ENCODE assay signal across 13 cellular contexts in genomic region chr10:113026679-113027078, GRCh38.
DNase-seq lines count a peak whose midpoint lies in the region; ATAC-seq, FAIRE-seq and TF ChIP-seq lines count a peak whose summit lies in the region.
"Had no signal": no experiment of that assay in that cellular context is flagged by ENCODE, and none has a peak within 500 bp of the region (broad histone marks: within the 10 kb centered on the region; RNA-seq: fewer than 3 reads in every experiment).

No MANE protein-coding gene starts in this region.

- no peak overlapping the region for H3K9ac ChIP-seq in HUES64 (ENCODE audit: low read depth, low read length)
- no peak overlapping the region for H3K9ac ChIP-seq in endothelial cell of umbilical vein (replicated peaks; ENCODE audit: extremely low read depth, insufficient read depth, low read length)
- no peak overlapping the region for H3K9ac ChIP-seq in trophoblast cell (ENCODE audit: low read length)

- peaks cover 44% of the 10 kb centered on the region for H3K4me1 ChIP-seq in HUES64 (ENCODE audit: insufficient read depth, low read length)
- peaks cover 23% of the 10 kb centered on the region for H3K4me1 ChIP-seq in endothelial cell of umbilical vein (ENCODE audit: control insufficient read depth, extremely low read depth, insufficient read depth, low read length)
- peaks cover 33 to 34% of the 10 kb centered on the region in 2 experiments for H3K4me1 ChIP-seq in trophoblast cell (ENCODE audit: control insufficient read depth in 1 of 2, insufficient read depth in 2 of 2, low read length in 2 of 2)

- H4K12ac ChIP-seq in trophoblast cell (ENCODE audit: low read depth, low read length), result no peak overlapping the region

- H3K27ac ChIP-seq in HUES64 (ENCODE audit: low read depth, low read length) (peak overlapping the region; percentile 42; the same call in 1 of the 2 replicates), endothelial cell of umbilical vein (ENCODE audit: insufficient read depth, low read depth, low read length) (no peak overlapping the region), trophoblast cell (ENCODE audit: low read depth, low read length) (peak overlapping the region; percentile 88)
- H3K27ac ChIP-seq: C4-2B had no signal

- no peak for ATAC-seq in GM21528 (IDR thresholded peaks at IDR 0.05; ENCODE audit: low FRiP score, unreplicated experiment)

- TF ChIP-seq POLR2A in endothelial cell of umbilical vein (IDR thresholded peaks at IDR 0.05; ENCODE audit: low read depth, low read length), result no peak

- peaks cover 26% of the 10 kb centered on the region for H3K79me1 ChIP-seq in trophoblast cell (ENCODE audit: low read length)

- 78% methylated on average over 4 of the region's 4 CpGs for WGBS in HUES64
- no CpG with 5 or more reads among the region's 4 CpGs for WGBS in trophoblast cell (ENCODE audit: extremely low coverage, insufficient coverage, insufficient read length)

- H3K4me3 ChIP-seq in AG10803 (ENCODE audit: low read length) (no peak overlapping the region), HUES64 (ENCODE audit: low read length) (no peak overlapping the region), endothelial cell of umbilical vein (replicated peaks in 1 of 3; ENCODE audit: insufficient read depth in 1 of 3, low read depth in 1 of 3, low read length in 3 of 3) (no peak overlapping the region), trophoblast cell (ENCODE audit: low read depth, low read length) (no peak overlapping the region)

- H3K27me3 ChIP-seq in HUES64 (ENCODE audit: insufficient read depth, low read length) (no peaks in the 10 kb centered on the region), endothelial cell of umbilical vein (ENCODE audit: control insufficient read depth in 2 of 2, insufficient read depth in 2 of 2, low read length in 2 of 2) (no peaks in the 10 kb centered on the region), trophoblast cell (ENCODE audit: insufficient read depth, low read length) (no peaks in the 10 kb centered on the region)

- H3K4me2 ChIP-seq in endothelial cell of umbilical vein (ENCODE audit: insufficient read depth, low read length), result no peak overlapping the region
- peak overlapping the region; percentile 5 for H3K4me2 ChIP-seq in trophoblast cell (ENCODE audit: low read length)

- dilution Hi-C loops in endothelial cell of umbilical vein (cut with MboI; ENCODE audit: extremely low pct_ligation_motif_present, low sequenced_read_pairs), result no loop called here

- peak overlapping the region; percentile 78 for H2BK5ac ChIP-seq in trophoblast cell (ENCODE audit: low read depth, low read length, poor library complexity)

- H2AFZ ChIP-seq in endothelial cell of umbilical vein (ENCODE audit: low read depth, low read length) (no peak overlapping the region), trophoblast cell (ENCODE audit: insufficient read depth, low read length, poor library complexity) (no peak overlapping the region)

- POLR2A ChIA-PET in endothelial cell of umbilical vein (lab: Charles Lee), result interaction anchor here (0.7 kb wide), 1 partner anchor 10 kb away, joined by 6 read pairs; no protein-coding TSS in a partner anchor

- intact Hi-C loops in endothelial cell of umbilical vein (cut with micrococcal nuclease), result loop anchor here (10.0 kb wide), 1 partner anchor 528 kb away; the partner anchor contains the start of gene HABP2

- peaks cover 9% of the 10 kb centered on the region for H4K20me1 ChIP-seq in endothelial cell of umbilical vein (replicated peaks; ENCODE audit: control insufficient read depth, extremely low read depth, insufficient read depth, low read length)

- peak; percentile 92 for DNase-seq in AG10803 (ENCODE audit: low read depth)
- DNase-seq in endothelial cell of umbilical vein (ENCODE audit: low read depth, low spot score), result peak; percentile 9
- no peak for DNase-seq in trophoblast cell
- no peak for DNase-seq in GM19238 (ENCODE audit: insufficient read length, low spot score)
- no peak for DNase-seq in NCI-H2196 (lab: John Stamatoyannopoulos, UW; ENCODE audit: unreplicated experiment)
- DNase-seq in GOT3 (lab: John Stamatoyannopoulos, UW), result no peak
- DNase-seq: GDM1, NCI-H1105 treated with DMSO at 0.1 percent for 48 hours, NCI-H524, Right ventricle myocardium superior had no signal

- H3K18ac ChIP-seq in trophoblast cell (ENCODE audit: low read length), result no peak overlapping the region

- BruUV-seq in endothelial cell of umbilical vein (replicated peaks; lab: Mats Ljungman, UMichigan), result no TSS peak

- no peak overlapping the region for H3K23ac ChIP-seq in trophoblast cell (ENCODE audit: low read length)

- CTCF ChIA-PET in endothelial cell of umbilical vein (lab: Charles Lee), result no interaction called here

- FAIRE-seq in endothelial cell of umbilical vein (lab: Jason Lieb, UNC), result no peak

- no peaks in the 10 kb centered on the region for H3K9me1 ChIP-seq in endothelial cell of umbilical vein (replicated peaks; ENCODE audit: control insufficient read depth, extremely low read depth, insufficient read depth, low read length)

- H3K14ac ChIP-seq in trophoblast cell (ENCODE audit: low read length), result peak overlapping the region; percentile 48

- peak overlapping the region; percentile 2 for H4K8ac ChIP-seq in trophoblast cell (ENCODE audit: low read depth, low read length)

- H3K36me3 ChIP-seq in HUES64 (ENCODE audit: insufficient read depth, low read length) (no peaks in the 10 kb centered on the region), endothelial cell of umbilical vein (ENCODE audit: control insufficient read depth in 2 of 2, extremely low read depth in 1 of 2, insufficient read depth in 2 of 2, low read length in 2 of 2) (no peaks in the 10 kb centered on the region), trophoblast cell (ENCODE audit: control insufficient read depth in 1 of 2, insufficient read depth in 2 of 2, low read length in 2 of 2) (peaks cover 0 to 2% of the 10 kb centered on the region in 2 experiments)

- H2BK120ac ChIP-seq in trophoblast cell (ENCODE audit: insufficient read depth, low read length, poor library complexity), result peak overlapping the region; percentile 44

- H3K4ac ChIP-seq in trophoblast cell (ENCODE audit: low read depth, low read length), result no peak overlapping the region

- H2BK12ac ChIP-seq in trophoblast cell (ENCODE audit: low read length), result peak overlapping the region; percentile 57

- H3K79me2 ChIP-seq in endothelial cell of umbilical vein (ENCODE audit: control insufficient read depth, insufficient read depth, low read length) (peaks cover 2% of the 10 kb centered on the region), trophoblast cell (ENCODE audit: control insufficient read depth, insufficient read depth, low read length, poor library complexity) (peaks cover 7% of the 10 kb centered on the region)

- TF ChIP-seq CTCF in AG10803 (conservative IDR thresholded peaks at IDR 0.05; ENCODE audit: low read length) (no peak), endothelial cell of umbilical vein (IDR thresholded peaks at IDR 0.05; ENCODE audit: extremely low read depth in 1 of 2, insufficient read depth in 1 of 2, low read depth in 1 of 2, low read length in 2 of 2) (no peak)

- H2AK5ac ChIP-seq in trophoblast cell (ENCODE audit: low read length), result peak overlapping the region; percentile 18

- peak overlapping the region; percentile 11 for H4K91ac ChIP-seq in trophoblast cell (ENCODE audit: low read depth, low read length)

- H3K9me3 ChIP-seq in HUES64 (ENCODE audit: insufficient read depth, low read depth, low read length) (no peaks in the 10 kb centered on the region), endothelial cell of umbilical vein (replicated peaks; ENCODE audit: control insufficient read depth, insufficient read depth, low read length) (no peaks in the 10 kb centered on the region), trophoblast cell (ENCODE audit: insufficient read depth, low read depth, low read length) (no peaks in the 10 kb centered on the region)

TF ChIP-seq in endothelial cell of umbilical vein, 7 proteins besides CTCF, POLR2A, EP300 and RAD21:
- TF ChIP-seq JUN (IDR thresholded peaks at IDR 0.05; ENCODE audit: borderline replicate concordance, insufficient read depth, insufficient read length, low read depth) (no peak), MAX (IDR thresholded peaks at IDR 0.05; ENCODE audit: insufficient read depth, insufficient read length) (no peak), GATA2 (IDR thresholded peaks at IDR 0.05; ENCODE audit: insufficient read depth, insufficient read length, low read depth, low read length) (no peak), FOS (IDR thresholded peaks at IDR 0.05; ENCODE audit: borderline replicate concordance, insufficient read depth, low read length) (no peak), POLR2AphosphoS5 (IDR thresholded peaks at IDR 0.05; ENCODE audit: insufficient read depth, low read depth, low read length) (no peak), MYC (IDR thresholded peaks at IDR 0.05; ENCODE audit: low read depth, low read length) (no peak), EZH2 (IDR thresholded peaks at IDR 0.05; ENCODE audit: borderline replicate concordance, low read depth, low read length, severe bottlenecking) (no peak)

Comparison
In these comparisons a context has a peak if more than half of its experiments do, and no peak if none do; other contexts are left out.
1. DNase-seq: peak in AG10803 (single experiment) and endothelial cell of umbilical vein (single experiment); none in trophoblast cell (0 of 2), GM19238 (single experiment), NCI-H2196 (single experiment) and GOT3 (single experiment).